ENCODE assay signal across 12 cellular contexts in genomic region chr20:45049438-45049837, GRCh38. TPM values are rescaled to one million over a fixed set of nuclear protein-coding genes. Genes with fewer than 3 reads are reported as not detected.
DNase-seq lines count a peak whose midpoint lies in the region; ATAC-seq and TF ChIP-seq lines count a peak whose summit lies in the region.
"Had no signal": no experiment of that assay in that cellular context is flagged by ENCODE, and none has a peak within 500 bp of the region (broad histone marks: within the 10 kb centered on the region; RNA-seq: fewer than 3 reads in every experiment).

No MANE protein-coding gene starts in this region.

- H3K36me3 Mint-ChIP-seq in activated naive CD4-positive, alpha-beta T cell treated with anti-CD3 and anti-CD28 coated beads, Interleukin-2, amount 50 U/mL, for 24 hours = peaks cover 12% of the 10 kb centered on the region
- H3K36me3 Mint-ChIP-seq in WTC11 = no peaks in the 10 kb centered on the region

- CTCF ChIA-PET in WTC11 (lab: Charles Lee) = interaction anchor here (1.0 to 3.6 kb wide), 7 partner anchors 34 to 262 kb away, joined by 3 to 20 read pairs (median 4); partner anchors contain the start of gene TOMM34

- no peak for DNase-seq in activated naive CD4-positive, alpha-beta T cell (lab: John Stamatoyannopoulos, UW)
- DNase-seq in WTC11 (ENCODE audit: low spot score) (no peak), globus pallidus (ENCODE audit: low spot score) (peak; percentile 79), superior temporal gyrus (ENCODE audit: extremely low spot score) (peak; percentile 89), GM19238 (ENCODE audit: insufficient read length, low spot score) (no peak), NOMO-1 (lab: John Stamatoyannopoulos, UW; ENCODE audit: unreplicated experiment in 2 of 2) (no peak)
- DNase-seq: mesenchymal stem cell, NCI-H1105 treated with DMSO at 0.1 percent for 48 hours, NCI-H510A had no signal

- H3K4me3 Mint-ChIP-seq in activated naive CD4-positive, alpha-beta T cell treated with anti-CD3 and anti-CD28 coated beads, Interleukin-2, amount 50 U/mL, for 24 hours = peak overlapping the region; percentile 66
- no peak overlapping the region for H3K4me3 Mint-ChIP-seq in WTC11

- peaks cover 76% of the 10 kb centered on the region for H3K4me1 Mint-ChIP-seq in activated naive CD4-positive, alpha-beta T cell treated with anti-CD3 and anti-CD28 coated beads, Interleukin-2, amount 50 U/mL, for 24 hours
- H3K4me1 Mint-ChIP-seq in WTC11 = peaks cover 34% of the 10 kb centered on the region

- H3K27ac Mint-ChIP-seq in activated naive CD4-positive, alpha-beta T cell treated with anti-CD3 and anti-CD28 coated beads, Interleukin-2, amount 50 U/mL, for 24 hours = peak overlapping the region; percentile 73
- peak overlapping the region; percentile 79 for H3K27ac Mint-ChIP-seq in WTC11
- H3K27ac Mint-ChIP-seq: progenitor cell of endocrine pancreas had no signal

- H3K9me3 Mint-ChIP-seq in activated naive CD4-positive, alpha-beta T cell treated with anti-CD3 and anti-CD28 coated beads, Interleukin-2, amount 50 U/mL, for 24 hours = no peaks in the 10 kb centered on the region
- H3K9me3 Mint-ChIP-seq in WTC11 = no peaks in the 10 kb centered on the region

- no peaks in the 10 kb centered on the region for H3K27me3 Mint-ChIP-seq in activated naive CD4-positive, alpha-beta T cell treated with anti-CD3 and anti-CD28 coated beads, Interleukin-2, amount 50 U/mL, for 24 hours
- no peaks in the 10 kb centered on the region for H3K27me3 Mint-ChIP-seq in WTC11 (ENCODE audit: low read depth)
- H3K27me3 Mint-ChIP-seq: progenitor cell of endocrine pancreas had no signal

- POLR2A ChIA-PET in WTC11 (lab: Charles Lee) = no interaction called here

- TF ChIP-seq CTCF in WTC11 (IDR thresholded peaks at IDR 0.05) = no peak

- ATAC-seq in WTC11 (no peak), HG03565 (IDR thresholded peaks at IDR 0.05; ENCODE audit: unreplicated experiment) (no peak)

TF ChIP-seq in WTC11, 78 proteins besides CTCF, POLR2A, EP300 and RAD21 (continues in another document):
- TF ChIP-seq HMGA2 (CRISPR knock-in tag; IDR thresholded peaks at IDR 0.05) (no peak), RORB (CRISPR knock-in tag; IDR thresholded peaks at IDR 0.05) (no peak), E2F4 (CRISPR knock-in tag; IDR thresholded peaks at IDR 0.05; ENCODE audit: borderline replicate concordance, low read depth) (no peak), ZNF232 (CRISPR knock-in tag; IDR thresholded peaks at IDR 0.05) (no peak), ZNF281 (CRISPR knock-in tag; IDR thresholded peaks at IDR 0.05) (no peak), SOX15 (CRISPR knock-in tag; IDR thresholded peaks at IDR 0.05) (no peak), KAT7 (CRISPR knock-in tag; IDR thresholded peaks at IDR 0.05; ENCODE audit: borderline replicate concordance) (no peak), ZNF219 (CRISPR knock-in tag; IDR thresholded peaks at IDR 0.05; ENCODE audit: borderline replicate concordance) (no peak), ESRRA (CRISPR knock-in tag; IDR thresholded peaks at IDR 0.05; ENCODE audit: borderline replicate concordance) (no peak), ZNF416 (CRISPR knock-in tag; IDR thresholded peaks at IDR 0.05) (no peak), AFF4 (CRISPR knock-in tag; IDR thresholded peaks at IDR 0.05; ENCODE audit: borderline replicate concordance) (no peak), ELF4 (CRISPR knock-in tag; IDR thresholded peaks at IDR 0.05; ENCODE audit: low read depth) (no peak), ZNF532 (CRISPR knock-in tag; IDR thresholded peaks at IDR 0.05; ENCODE audit: borderline replicate concordance) (no peak), EMX1 (CRISPR knock-in tag; IDR thresholded peaks at IDR 0.05) (no peak), RELA (CRISPR knock-in tag; IDR thresholded peaks at IDR 0.05; ENCODE audit: borderline replicate concordance) (no peak)

RNA-seq across cellular contexts. Expression of gene KCNS1, which starts 51.5 kb away (rescaled TPM):
- 1.2 to 2.1 TPM (median 2.1 TPM) in 3 replicates for total RNA-seq in WTC11 (2021)

Comparison
In these comparisons a context has a peak if more than half of its experiments do, and no peak if none do; other contexts are left out.
1. DNase-seq: peak in globus pallidus (single experiment) and superior temporal gyrus (single experiment); none in activated naive CD4-positive, alpha-beta T cell (0 of 4), WTC11 (single experiment), GM19238 (single experiment) and NOMO-1 (0 of 2).